14 cellular contexts compared by ENCODE assay signal in the genomic region with DNA sequence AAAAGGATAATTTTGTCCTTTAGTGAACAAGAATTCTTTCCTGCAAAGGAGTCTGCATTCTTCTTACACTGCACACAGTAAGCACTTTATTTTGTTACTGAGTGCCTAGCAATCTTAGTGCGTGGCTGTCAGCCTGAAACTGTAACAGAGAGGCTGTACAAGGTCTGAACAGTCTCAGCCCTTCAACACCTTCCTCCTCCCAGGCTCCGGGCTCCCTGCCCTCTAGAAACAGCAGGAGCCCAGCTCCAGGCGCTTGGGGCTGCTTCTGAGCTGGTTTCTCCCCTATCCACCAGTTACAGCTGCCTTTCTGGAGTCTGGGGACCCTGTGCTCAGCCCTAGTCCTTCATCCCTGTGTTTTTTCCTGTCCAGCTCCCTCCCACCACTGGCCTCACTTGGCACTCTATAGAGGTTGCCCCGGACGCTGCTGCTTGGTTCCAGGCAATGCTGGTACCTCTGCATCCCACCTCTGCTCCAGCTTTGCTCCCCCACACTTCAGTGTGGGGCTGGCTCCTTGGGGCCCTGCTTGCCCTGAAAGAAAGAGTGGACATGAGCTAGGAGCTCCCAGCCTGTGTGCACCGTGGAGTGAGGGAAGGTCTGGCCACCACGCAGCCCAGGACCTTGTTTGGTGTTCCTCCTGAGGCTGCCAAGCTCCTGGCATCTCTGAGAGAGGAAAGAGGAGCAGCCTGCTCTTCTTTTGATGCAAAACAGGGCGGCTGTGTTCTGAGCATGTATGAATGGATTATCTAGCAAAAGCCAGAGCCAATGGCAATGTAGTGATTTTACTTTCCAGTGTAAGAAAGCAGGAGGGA.
DNase-seq lines count a peak whose midpoint lies in the region; ATAC-seq and TF ChIP-seq lines count a peak whose summit lies in the region.
"Had no signal": no experiment of that assay in that cellular context is flagged by ENCODE, and none has a peak within 500 bp of the region (broad histone marks: within the 10 kb centered on the region; RNA-seq: fewer than 3 reads in every experiment).

No MANE protein-coding gene starts in this region.

- H3K9me3 ChIP-seq in HUES48 (ENCODE audit: control insufficient read depth, insufficient read depth, low read length) (no peaks in the 10 kb centered on the region), smooth muscle cell (replicated peaks; ENCODE audit: low read depth) (no peaks in the 10 kb centered on the region)
- H3K9me3 ChIP-seq: left lung had no signal

- H3K4me2 ChIP-seq in smooth muscle cell = peak overlapping the region; percentile 67

- no peak overlapping the region for H3K4me3 ChIP-seq in HUES48 (ENCODE audit: low read depth, low read length)
- H3K4me3 ChIP-seq in brain microvascular endothelial cell (ENCODE audit: low read depth, low read length) = no peak overlapping the region
- H3K4me3 ChIP-seq in smooth muscle cell = no peak overlapping the region
- H3K4me3 ChIP-seq: left lung had no signal

- H3K79me2 ChIP-seq in smooth muscle cell (ENCODE audit: low read depth) = no peaks in the 10 kb centered on the region

- no peaks in the 10 kb centered on the region for H3F3A ChIP-seq in smooth muscle cell (ENCODE audit: low read depth)

- peaks cover 19% of the 10 kb centered on the region for H3K4me1 ChIP-seq in HUES48 (ENCODE audit: control insufficient read depth, insufficient read depth, low read length)
- H3K4me1 ChIP-seq in smooth muscle cell (ENCODE audit: low read depth) = peaks cover 12% of the 10 kb centered on the region

- in situ Hi-C loops in brain microvascular endothelial cell (cut with HindIII; ENCODE audit: low pct_ligation_motif_present, low sequenced_read_pairs) = no loop called here

- H3K36me3 ChIP-seq in HUES48 (ENCODE audit: control insufficient read depth, insufficient read depth, low read length) = peaks cover 23% of the 10 kb centered on the region
- H3K36me3 ChIP-seq in brain microvascular endothelial cell (replicated peaks) = no peaks in the 10 kb centered on the region
- H3K36me3 ChIP-seq in smooth muscle cell (ENCODE audit: low read depth) = no peaks in the 10 kb centered on the region

- H3K27ac ChIP-seq in HUES48 (ENCODE audit: low read depth, low read length) (peak overlapping the region; percentile 67), brain microvascular endothelial cell (peak overlapping the region; percentile 60), smooth muscle cell (ENCODE audit: low read depth) (peak overlapping the region; percentile 60)
- H3K27ac ChIP-seq: HL-60, left lung had no signal

- no peak overlapping the region for H2AFZ ChIP-seq in smooth muscle cell (ENCODE audit: low read depth)

- no peak for DNase-seq in brain microvascular endothelial cell
- peak; percentile 27 for DNase-seq in left lobe of liver (ENCODE audit: low spot score)
- no peak for DNase-seq in smooth muscle cell (lab: John Stamatoyannopoulos, UW; ENCODE audit: unreplicated experiment)
- no peak for DNase-seq in posterior cingulate gyrus
- DNase-seq in NOMO-1 treated with dmso at 0.1 percent for 144 hours (lab: John Stamatoyannopoulos, UW; ENCODE audit: unreplicated experiment) = no peak
- DNase-seq: activated CD4-positive, alpha-beta T cell treated with anti-CD3 and anti-CD28 coated beads, Interleukin-2, amount 50 U/mL, for 4 hours; activated effector memory CD4-positive, alpha-beta T cell treated with Interleukin-2 at 50 U/mL for 16 hours; left lung; NCI-H187; NCI-H748 treated with DMSO at 0.1 percent for 48 hours; SHP77 treated with DMSO at 0.1 percent for 48 hours had no signal

- H3K27me3 ChIP-seq in HUES48 (ENCODE audit: control insufficient read depth, insufficient read depth, low read length) = no peaks in the 10 kb centered on the region
- no peaks in the 10 kb centered on the region for H3K27me3 ChIP-seq in brain microvascular endothelial cell (replicated peaks)
- no peaks in the 10 kb centered on the region for H3K27me3 ChIP-seq in smooth muscle cell (ENCODE audit: low read depth)
- H3K27me3 ChIP-seq: left lung had no signal

- 70% methylated on average over 8 of the region's 8 CpGs for WGBS in smooth muscle cell (ENCODE audit: low lambda C conversion rate)

- no peak for TF ChIP-seq CTCF in brain microvascular endothelial cell (IDR thresholded peaks at IDR 0.05; ENCODE audit: low read depth, low read length, missing control alignments)
- TF ChIP-seq CTCF in smooth muscle cell (IDR thresholded peaks at IDR 0.05; ENCODE audit: borderline replicate concordance, insufficient read depth, poor library complexity, severe bottlenecking) = no peak

- H4K20me1 ChIP-seq in smooth muscle cell (ENCODE audit: low read depth) = no peaks in the 10 kb centered on the region

- intact Hi-C loops in posterior cingulate gyrus (cut with DNase I) = no loop called here

- H3K9ac ChIP-seq in HUES48 (ENCODE audit: low read depth, low read length) (no peak overlapping the region), smooth muscle cell (ENCODE audit: low read depth) (no peak overlapping the region)

- no peak for ATAC-seq in left lobe of liver
- ATAC-seq in GM21526 (IDR thresholded peaks at IDR 0.05; ENCODE audit: low FRiP score, unreplicated experiment) = no peak
